In genomic region chr15:33293619-33294309, GRCh38 we compare ENCODE assay signal across 13 cellular contexts. TPM values are rescaled to one million over a fixed set of nuclear protein-coding genes. Genes with fewer than 3 reads are reported as not detected.
DNase-seq lines count a peak whose midpoint lies in the region; ATAC-seq, FAIRE-seq and TF ChIP-seq lines count a peak whose summit lies in the region.
"Had no signal": no experiment of that assay in that cellular context is flagged by ENCODE, and none has a peak within 500 bp of the region (broad histone marks: within the 10 kb centered on the region; RNA-seq: fewer than 3 reads in every experiment).

No MANE protein-coding gene starts in this region.

- no peaks in the 10 kb centered on the region for H3K36me3 Mint-ChIP-seq in activated CD4-positive, alpha-beta memory T cell treated with anti-CD3 and anti-CD28 coated beads, Interleukin-2, amount 10 ng/mL, durations not matched to agents 7 days and 5 days (ENCODE audit: low read depth)
- H3K36me3 Mint-ChIP-seq: activated naive CD4-positive, alpha-beta T cell treated with anti-CD3 and anti-CD28 coated beads, Interleukin-2, amount 50 U/mL, for 24 hours had no signal

- no peak for TF ChIP-seq CTCF in choroid plexus epithelial cell (conservative IDR thresholded peaks at IDR 0.05; ENCODE audit: low read depth, low read length)

- no peak overlapping the region for H3K4me3 Mint-ChIP-seq in activated CD4-positive, alpha-beta memory T cell treated with anti-CD3 and anti-CD28 coated beads, Interleukin-2, amount 10 ng/mL, durations not matched to agents 7 days and 5 days
- H3K4me3 Mint-ChIP-seq: activated naive CD4-positive, alpha-beta T cell treated with anti-CD3 and anti-CD28 coated beads, Interleukin-2, amount 50 U/mL, for 24 hours had no signal

- CTCF ChIA-PET in activated CD4-positive, alpha-beta memory T cell treated with anti-CD3 and anti-CD28 coated beads, Interleukin-2, amount 10 ng/mL, durations not matched to agents 7 days and 5 days (lab: Charles Lee) = interaction anchor here (1.0 to 1.7 kb wide), 3 partner anchors 10 to 106 kb away, joined by 3 to 9 read pairs (median 3); no protein-coding TSS in a partner anchor

- DNase-seq in Right ventricle myocardium superior (no peak), Right ventricle myocardium inferior (ENCODE audit: missing footprints) (no peak), choroid plexus epithelial cell (ENCODE audit: low read depth) (peak; percentile 43), left lobe of liver (ENCODE audit: low spot score) (no peak), urothelium cell line (ENCODE audit: low spot score) (peak; percentile 13), DMS79 (lab: John Stamatoyannopoulos, UW) (no peak)
- no peak for DNase-seq in activated CD4-positive, alpha-beta memory T cell treated with anti-CD3 and anti-CD28 coated beads, Interleukin-2, amount 10 ng/mL, durations not matched to agents 7 days and 5 days
- DNase-seq: left cardiac atrium, transverse colon had no signal

- H3K4me3 ChIP-seq in choroid plexus epithelial cell (ENCODE audit: low read depth, low read length) = no peak overlapping the region
- H3K4me3 ChIP-seq: transverse colon had no signal

- POLR2A ChIA-PET in activated CD4-positive, alpha-beta memory T cell treated with anti-CD3 and anti-CD28 coated beads, Interleukin-2, amount 10 ng/mL, durations not matched to agents 7 days and 5 days (lab: Charles Lee) = no interaction called here

- intact Hi-C loops in Right ventricle myocardium superior (cut with DNase I) = loop anchor here (10.0 kb wide), 1 partner anchor 411 kb away; no protein-coding TSS in a partner anchor
- intact Hi-C loops in Right ventricle myocardium inferior (cut with DNase I) = no loop called here

- no peaks in the 10 kb centered on the region for H3K4me1 Mint-ChIP-seq in activated CD4-positive, alpha-beta memory T cell treated with anti-CD3 and anti-CD28 coated beads, Interleukin-2, amount 10 ng/mL, durations not matched to agents 7 days and 5 days
- H3K4me1 Mint-ChIP-seq: activated naive CD4-positive, alpha-beta T cell treated with anti-CD3 and anti-CD28 coated beads, Interleukin-2, amount 50 U/mL, for 24 hours had no signal

- H3K27me3 Mint-ChIP-seq in activated CD4-positive, alpha-beta memory T cell treated with anti-CD3 and anti-CD28 coated beads, Interleukin-2, amount 10 ng/mL, durations not matched to agents 7 days and 5 days = peaks cover 2% of the 10 kb centered on the region

- no peaks in the 10 kb centered on the region for H3K9me3 Mint-ChIP-seq in activated CD4-positive, alpha-beta memory T cell treated with anti-CD3 and anti-CD28 coated beads, Interleukin-2, amount 10 ng/mL, durations not matched to agents 7 days and 5 days
- H3K9me3 Mint-ChIP-seq: activated naive CD4-positive, alpha-beta T cell treated with anti-CD3 and anti-CD28 coated beads, Interleukin-2, amount 50 U/mL, for 24 hours had no signal

- no peak overlapping the region for H3K27ac Mint-ChIP-seq in activated CD4-positive, alpha-beta memory T cell treated with anti-CD3 and anti-CD28 coated beads, Interleukin-2, amount 10 ng/mL, durations not matched to agents 7 days and 5 days
- H3K27ac Mint-ChIP-seq: activated naive CD4-positive, alpha-beta T cell treated with anti-CD3 and anti-CD28 coated beads, Interleukin-2, amount 50 U/mL, for 24 hours had no signal

- FAIRE-seq in urothelium cell line (lab: Jason Lieb, UNC) = no peak
- FAIRE-seq: frontal cortex had no signal

- peak; percentile 34 for ATAC-seq in Right ventricle myocardium superior (ENCODE audit: poor library complexity)
- no peak for ATAC-seq in Right ventricle myocardium inferior
- ATAC-seq in left lobe of liver = peak; percentile 85
- ATAC-seq in HG02588 (IDR thresholded peaks at IDR 0.05; ENCODE audit: unreplicated experiment) = no peak

RNA-seq across cellular contexts. Expression of gene RYR3, which starts 17.0 kb away (rescaled TPM):
- total RNA-seq in Right ventricle myocardium superior (not detected), Right ventricle myocardium inferior (not detected), left lobe of liver (not detected)
- total RNA-seq in activated CD4-positive, alpha-beta memory T cell treated with anti-CD3 and anti-CD28 coated beads, Interleukin-2, amount 10 ng/mL, durations not matched to agents 7 days and 5 days = not detected
- total RNA-seq: HT-29 had no signal

Comparison
In these comparisons a context has a peak if more than half of its experiments do, and no peak if none do; other contexts are left out.
1. ATAC-seq: peak in Right ventricle myocardium superior (single experiment) and left lobe of liver (single experiment); none in Right ventricle myocardium inferior (single experiment) and HG02588 (single experiment).
2. DNase-seq: peak in choroid plexus epithelial cell (single experiment) and urothelium cell line (single experiment); none in Right ventricle myocardium superior (single experiment), Right ventricle myocardium inferior (single experiment), left lobe of liver (single experiment), DMS79 (single experiment) and activated CD4-positive, alpha-beta memory T cell treated with anti-CD3 and anti-CD28 coated beads, Interleukin-2, amount 10 ng/mL, durations not matched to agents 7 days and 5 days (single experiment).